33 cellular contexts compared by ENCODE assay signal in the genomic region with DNA sequence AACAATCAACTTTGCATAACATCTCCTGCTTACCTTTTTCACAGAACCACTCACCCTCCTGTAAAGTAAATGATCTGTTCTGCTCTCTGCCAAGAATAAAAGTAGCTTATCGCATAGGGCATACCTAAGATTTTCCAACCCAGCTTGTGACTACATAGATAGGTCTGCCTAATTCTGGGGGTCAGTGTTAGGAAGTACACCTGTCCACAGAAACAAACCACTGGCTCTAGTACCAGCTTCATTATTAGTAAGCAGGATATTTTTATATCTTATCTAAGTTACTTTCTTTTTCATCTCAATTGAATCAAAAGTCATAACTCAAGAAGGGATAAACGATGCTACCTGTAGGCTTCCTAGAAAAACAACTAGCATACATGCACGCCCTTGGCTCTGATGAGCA. TPM values are rescaled to one million over a fixed set of nuclear protein-coding genes. Genes with fewer than 3 reads are reported as not detected.
"Had no signal": no experiment of that assay in that cellular context is flagged by ENCODE, and none has a peak within 500 bp of the region (broad histone marks: within the 10 kb centered on the region; RNA-seq: fewer than 3 reads in every experiment).

No MANE protein-coding gene starts in this region.

- H3K9me3 ChIP-seq: adrenal gland, heart left ventricle, mucosa of descending colon, ovary, prostate gland, sigmoid colon, suprapubic skin, tibial artery, upper lobe of right lung had no signal

- ATAC-seq: activated T-cell treated with anti-CD3 and anti-CD28 coated beads, Interleukin-2, amount 50 U/mL, for 72 hours; left lobe of liver; mucosa of descending colon; natural killer cell treated with Interleukin-12 subunit alpha and Interleukin-12 subunit beta and Interleukin-15 and Interleukin-18, amount 100 ng/mL, for 72 hours; T-cell; upper lobe of right lung had no signal

- H3K4me3 ChIP-seq: adrenal gland, cardiac muscle cell, coronary artery, heart left ventricle, lung, mucosa of descending colon, ovary, prostate gland, sigmoid colon, smooth muscle cell, suprapubic skin, tibial artery, upper lobe of right lung had no signal

- H3K4me2 ChIP-seq: smooth muscle cell had no signal

- H3K36me3 ChIP-seq: adrenal gland, cardiac muscle cell, heart left ventricle, ovary, prostate gland, sigmoid colon, suprapubic skin, tibial artery, upper lobe of right lung had no signal

- H3K4me1 ChIP-seq: tibial artery had no signal

- H3K27ac ChIP-seq: adrenal gland, cardiac muscle cell, coronary artery, heart left ventricle, ovary, prostate gland, sigmoid colon, suprapubic skin, tibial artery, upper lobe of right lung had no signal

- DNase-seq: activated CD4-positive, alpha-beta T cell treated with anti-CD3 and anti-CD28 coated beads for 4 hours; activated CD4-positive, alpha-beta T cell treated with anti-CD3 and anti-CD28 coated beads, Interleukin-2, amount 50 U/mL, for 4 hours; activated naive CD4-positive, alpha-beta T cell treated with anti-CD3 and anti-CD28 coated beads for 36 hours; activated naive CD8-positive, alpha-beta T cell treated with anti-CD3 and anti-CD28 coated beads for 36 hours; activated T-cell treated with anti-CD3 and anti-CD28 coated beads for 4 hours; activated T-cell treated with anti-CD3 and anti-CD28 coated beads, Interleukin-2, amount 50 U/mL, for 72 hours; adrenal gland; aorta; foreskin fibroblast; heart left ventricle; kidney glomerular epithelial cell; mucosa of descending colon; ovary; sigmoid colon; stimulated activated CD4-positive, alpha-beta T cell treated with anti-CD3 and anti-CD28 coated beads, Interleukin-15, amount 100 ng/mL, for 24 hours; stimulated activated CD4-positive, alpha-beta T cell treated with anti-CD3 and anti-CD28 coated beads, Interleukin-2, amount 100 ng/mL, for 24 hours; stimulated activated naive CD4-positive, alpha-beta T cell; T-cell; tibial artery; upper lobe of right lung had no signal

- FAIRE-seq: endothelial cell of umbilical vein had no signal

- H3K27me3 ChIP-seq: adrenal gland, cardiac muscle cell, heart left ventricle, ovary, sigmoid colon, suprapubic skin, upper lobe of right lung had no signal

RNA-seq across cellular contexts. Expression of gene CXCL1, which starts 23.8 kb away (rescaled TPM):
- total RNA-seq: activated naive CD4-positive, alpha-beta T cell treated with anti-CD3 and anti-CD28 coated beads for 36 hours; activated naive CD8-positive, alpha-beta T cell treated with anti-CD3 and anti-CD28 coated beads for 36 hours; activated T-cell treated with anti-CD3 and anti-CD28 coated beads, Interleukin-2, amount 50 U/mL, for 72 hours; cardiac muscle cell; T-cell had no signal
- polyA plus RNA-seq: cardiac muscle cell had no signal

RNA-seq across cellular contexts. Expression of gene PF4V1, which starts 39.9 kb away (rescaled TPM):
- total RNA-seq: activated naive CD4-positive, alpha-beta T cell treated with anti-CD3 and anti-CD28 coated beads for 36 hours; activated naive CD8-positive, alpha-beta T cell treated with anti-CD3 and anti-CD28 coated beads for 36 hours; activated T-cell treated with anti-CD3 and anti-CD28 coated beads, Interleukin-2, amount 50 U/mL, for 72 hours; adrenal gland; cardiac muscle cell; cerebellum; endothelial cell of umbilical vein; left lobe of liver; lung; mesenteric fat pad; mucosa of descending colon; myocyte; natural killer cell treated with Interleukin-12 subunit alpha and Interleukin-12 subunit beta and Interleukin-15 and Interleukin-18, amount 100 ng/mL, for 72 hours; ovary; prostate gland; sigmoid colon; smooth muscle cell; suprapubic skin; upper lobe of right lung had no signal
- polyA plus RNA-seq: adrenal gland, aorta, cardiac muscle cell, endothelial cell of umbilical vein, esophagus, heart left ventricle, ovary, sigmoid colon had no signal

RNA-seq across cellular contexts. Expression of gene CXCL6, which starts 56.5 kb away (rescaled TPM):
- total RNA-seq: activated naive CD4-positive, alpha-beta T cell treated with anti-CD3 and anti-CD28 coated beads for 36 hours; activated naive CD8-positive, alpha-beta T cell treated with anti-CD3 and anti-CD28 coated beads for 36 hours; activated T-cell treated with anti-CD3 and anti-CD28 coated beads, Interleukin-2, amount 50 U/mL, for 72 hours; cardiac muscle cell; myocyte; natural killer cell treated with Interleukin-12 subunit alpha and Interleukin-12 subunit beta and Interleukin-15 and Interleukin-18, amount 100 ng/mL, for 72 hours; suprapubic skin; T-cell; upper lobe of right lung had no signal
- polyA plus RNA-seq: aorta, cardiac muscle cell had no signal
